30 cellular contexts compared by ENCODE assay signal in the genomic region with DNA sequence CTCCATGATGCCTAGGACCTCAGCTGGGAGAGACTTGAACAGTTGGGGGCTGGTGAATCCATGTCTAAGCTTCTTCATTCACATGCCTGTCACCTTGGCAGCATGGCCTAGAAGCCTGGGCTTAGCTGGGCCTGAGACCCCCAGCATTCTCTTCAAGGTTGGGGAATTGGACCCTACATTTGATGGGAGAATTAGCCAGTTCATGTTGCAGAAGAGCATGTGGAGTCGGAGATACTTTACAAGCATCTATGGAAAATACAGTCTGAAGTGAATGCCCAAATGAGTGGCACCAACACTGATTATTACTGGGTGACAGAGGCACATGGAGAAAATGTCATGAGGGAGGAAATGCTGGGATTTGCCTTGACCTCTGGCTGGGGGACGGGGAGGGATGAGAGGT.
"Had no signal": no experiment of that assay in that cellular context is flagged by ENCODE, and none has a peak within 500 bp of the region (broad histone marks: within the 10 kb centered on the region; RNA-seq: fewer than 3 reads in every experiment).

No MANE protein-coding gene starts in this region.

- DNase-seq: activated CD4-positive, alpha-beta memory T cell treated with anti-CD3 and anti-CD28 coated beads for 36 hours; activated CD4-positive, alpha-beta T cell treated with anti-CD3 and anti-CD28 coated beads for 36 hours; activated CD4-positive, alpha-beta T cell treated with anti-CD3 and anti-CD28 coated beads, Interleukin-2, amount 10 ng/mL, durations not matched to agents 24 days and 14 days; activated CD4-positive, CD25-positive, alpha-beta regulatory T cell; activated CD4-positive, CD25-positive, alpha-beta regulatory T cell treated with anti-CD3 and anti-CD28 coated beads, Interleukin-2, amount 50 U/mL, for 72 hours; activated CD8-positive, alpha-beta memory T cell treated with anti-CD3 and anti-CD28 coated beads, Interleukin-2, amount 10 ng/mL, durations not matched to agents 7 days and 5 days; activated CD8-positive, alpha-beta memory T cell treated with anti-CD3 and anti-CD28 coated beads, Interleukin-2, amount 50 U/mL, for 4 hours; activated CD8-positive, alpha-beta T cell treated with anti-CD3 and anti-CD28 coated beads, Interleukin-2, amount 10 ng/mL, durations not matched to agents 7 days and 5 days; activated effector memory CD4-positive, alpha-beta T cell treated with anti-CD3 and anti-CD28 coated beads, Interleukin-2, amount 50 U/mL, for 16 hours; activated naive CD4-positive, alpha-beta T cell; activated naive CD4-positive, alpha-beta T cell treated with anti-CD3 and anti-CD28 coated beads, Interleukin-2, amount 10 ng/mL, durations not matched to agents 7 days and 5 days; activated naive CD8-positive, alpha-beta T cell treated with anti-CD3 and anti-CD28 coated beads, Interleukin-2, amount 10 ng/mL, durations not matched to agents 7 days and 5 days; activated T-cell treated with anti-CD3 and anti-CD28 coated beads, Interleukin-2, amount 50 U/mL, for 1 hour; activated T-cell treated with anti-CD3 and anti-CD28 coated beads, Interleukin-2, amount 50 U/mL, for 48 hours; brain microvascular endothelial cell; cortex of kidney; dermis blood vessel endothelial cell; effector CD4-positive, alpha-beta T cell; effector memory CD8-positive, alpha-beta T cell; erythroblast; esophagus squamous epithelium; foreskin melanocyte; heart right ventricle; T-helper 1 cell; T-helper 17 cell; T1000 had no signal

- H3K36me3 ChIP-seq: brain microvascular endothelial cell, esophagus squamous epithelium, gastroesophageal sphincter had no signal

- H3K9me3 ChIP-seq: esophagus squamous epithelium, gastroesophageal sphincter, heart right ventricle had no signal

- FAIRE-seq: astrocyte, bronchial epithelial cell had no signal

- H3K27ac ChIP-seq: brain microvascular endothelial cell, gastroesophageal sphincter, heart right ventricle had no signal

- H3K4me3 ChIP-seq: esophagus squamous epithelium, gastroesophageal sphincter, heart right ventricle had no signal

- H3K27me3 ChIP-seq: brain microvascular endothelial cell, esophagus squamous epithelium, gastroesophageal sphincter, heart right ventricle had no signal

- ATAC-seq: activated CD4-positive, alpha-beta T cell treated with anti-CD3 and anti-CD28 coated beads for 36 hours; activated CD8-positive, alpha-beta memory T cell treated with anti-CD3 and anti-CD28 coated beads, Interleukin-2, amount 10 ng/mL, durations not matched to agents 7 days and 5 days; activated CD8-positive, alpha-beta T cell treated with anti-CD3 and anti-CD28 coated beads, Interleukin-2, amount 10 ng/mL, durations not matched to agents 7 days and 5 days; activated naive CD4-positive, alpha-beta T cell treated with anti-CD3 and anti-CD28 coated beads, Interleukin-2, amount 50 U/mL, for 72 hours; effector memory CD8-positive, alpha-beta T cell; gastroesophageal sphincter; T-helper 17 cell had no signal
